ENCODE assay signal across 36 cellular contexts in the genomic region with DNA sequence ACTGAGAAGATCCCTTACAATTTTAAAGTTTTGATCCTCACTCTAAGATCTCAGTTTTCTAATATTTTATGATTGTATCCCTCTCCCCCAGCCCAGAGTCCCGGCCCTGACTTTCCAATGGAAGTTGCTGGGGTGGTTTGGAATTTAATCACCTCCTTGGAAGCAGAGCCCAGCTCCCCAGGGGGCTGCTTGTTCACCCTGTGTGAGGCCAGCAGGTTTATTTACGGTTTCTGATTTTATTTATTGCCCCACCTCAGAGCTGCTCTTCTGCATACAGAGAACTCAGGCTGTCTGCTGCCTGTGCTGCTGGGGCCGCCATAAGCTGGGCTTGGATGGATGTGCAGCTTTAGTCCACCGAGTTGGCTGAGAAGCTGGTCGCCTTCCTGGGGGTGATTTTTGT.
"Had no signal": no experiment of that assay in that cellular context is flagged by ENCODE, and none has a peak within 500 bp of the region (broad histone marks: within the 10 kb centered on the region; RNA-seq: fewer than 3 reads in every experiment).

No MANE protein-coding gene starts in this region.

- H3K27ac Mint-ChIP-seq: activated CD4-positive, alpha-beta T cell treated with anti-CD3 and anti-CD28 coated beads for 36 hours; activated CD4-positive, alpha-beta T cell treated with anti-CD3 and anti-CD28 coated beads, Interleukin-2, amount 10 ng/mL, durations not matched to agents 7 days and 5 days; activated naive CD4-positive, alpha-beta T cell treated with anti-CD3 and anti-CD28 coated beads for 36 hours; activated naive CD4-positive, alpha-beta T cell treated with anti-CD3 and anti-CD28 coated beads, Interleukin-2, amount 50 U/mL, for 72 hours; activated T-helper 1 cell treated with anti-CD3 and anti-CD28 coated beads, Interleukin-12 subunit alpha, Interleukin-12 subunit beta, Interleukin-2, Interleukin-4 antibody, amounts not matched to agents 30 ng/mL and 10 ng/mL and 1 ng/mL, durations not matched to agents 14 hours and 24 hours and 36 hours; T-helper 1 cell treated with Interleukin-12 subunit alpha and Interleukin-12 subunit beta and Interleukin-4 antibody, amounts not matched to agents 30 μg/mL and 1 μg/mL, for 36 hours; T-helper 2 cell treated with Interferon-gamma antibody and Interleukin-4, amounts not matched to agents 5 μg/mL and 100 μg/mL, for 36 hours; WTC11 had no signal

- H3K36me3 Mint-ChIP-seq: activated naive CD4-positive, alpha-beta T cell treated with anti-CD3 and anti-CD28 coated beads, Interleukin-2, amount 50 U/mL, for 72 hours; WTC11 had no signal

- H3K4me3 Mint-ChIP-seq: activated CD4-positive, alpha-beta T cell treated with anti-CD3 and anti-CD28 coated beads for 36 hours; activated CD4-positive, alpha-beta T cell treated with anti-CD3 and anti-CD28 coated beads, Interleukin-2, amount 10 ng/mL, durations not matched to agents 7 days and 5 days; activated naive CD4-positive, alpha-beta T cell treated with anti-CD3 and anti-CD28 coated beads for 36 hours; activated T-cell treated with anti-CD3 and anti-CD28 coated beads, Interleukin-2, amount 50 U/mL, for 4 hours; activated T-helper 1 cell treated with anti-CD3 and anti-CD28 coated beads, Interleukin-12 subunit alpha, Interleukin-12 subunit beta, Interleukin-2, Interleukin-4 antibody, amounts not matched to agents 30 ng/mL and 10 ng/mL and 1 ng/mL, durations not matched to agents 14 hours and 24 hours and 36 hours; T-helper 1 cell treated with Interleukin-12 subunit alpha and Interleukin-12 subunit beta and Interleukin-4 antibody, amounts not matched to agents 30 μg/mL and 1 μg/mL, for 36 hours; T-helper 2 cell treated with Interferon-gamma antibody and Interleukin-4, amounts not matched to agents 5 μg/mL and 100 μg/mL, for 36 hours; WTC11 had no signal

- DNase-seq: activated CD4-positive, alpha-beta T cell treated with anti-CD3 and anti-CD28 coated beads for 36 hours; activated CD4-positive, alpha-beta T cell treated with anti-CD3 and anti-CD28 coated beads, Interleukin-2, amount 10 ng/mL, durations not matched to agents 7 days and 5 days; activated CD4-positive, alpha-beta T cell treated with anti-CD3 and anti-CD28 coated beads, Interleukin-2, amount 50 U/mL, for 48 hours; activated CD8-positive, alpha-beta memory T cell treated with anti-CD3 and anti-CD28 coated beads, Interleukin-2, amount 50 U/mL, for 4 hours; activated gamma-delta T cell treated with Interleukin-2 at 50 U/mL for 16 hours; activated naive CD4-positive, alpha-beta T cell treated with anti-CD3 and anti-CD28 coated beads for 36 hours; activated T-cell treated with anti-CD3 and anti-CD28 coated beads for 4 hours; activated T-cell treated with anti-CD3 and anti-CD28 coated beads, Interleukin-2, amount 50 U/mL, for 4 hours; adrenal gland; body of pancreas; Karpas-422; KBM-7; MG63; NCI-H1048; NCI-H1105 treated with DMSO at 0.1 percent for 48 hours; NCI-H146; NCI-H187; NCI-H2029 treated with DMSO at 0.1 percent for 48 hours; NCI-H2107; NCI-H446 treated with DMSO at 0.1 percent for 48 hours; NCI-H524 treated with DMSO at 0.1 percent for 48 hours; NCI-H748 treated with DMSO at 0.1 percent for 48 hours; NK-92 treated with Interleukin-12 subunit alpha and Interleukin-12 subunit beta, amount 100 ng/mL, for 24 hours; PC-3; Peyer's patch; RPMI8226; SHP77 treated with DMSO at 0.1 percent for 48 hours; SK-N-SH had no signal

- ATAC-seq: activated CD4-positive, alpha-beta T cell treated with anti-CD3 and anti-CD28 coated beads for 36 hours; activated CD4-positive, CD25-positive, alpha-beta regulatory T cell treated with anti-CD3 and anti-CD28 coated beads, Interleukin-2, amount 50 U/mL, for 24 hours; activated naive CD4-positive, alpha-beta T cell treated with anti-CD3 and anti-CD28 coated beads, Interleukin-2, amount 50 U/mL, for 72 hours; activated T-cell treated with anti-CD3 and anti-CD28 coated beads, Interleukin-2, amount 50 U/mL, for 4 hours; body of pancreas; PC-3; WTC11 had no signal

- H3K27me3 ChIP-seq: body of pancreas, breast epithelium, MG63, Peyer's patch, SJSA1 had no signal

- H3K9me3 Mint-ChIP-seq: activated T-cell treated with anti-CD3 and anti-CD28 coated beads, Interleukin-2, amount 50 U/mL, for 4 hours; activated T-helper 1 cell treated with anti-CD3 and anti-CD28 coated beads, Interleukin-12 subunit alpha, Interleukin-12 subunit beta, Interleukin-2, Interleukin-4 antibody, amounts not matched to agents 30 ng/mL and 10 ng/mL and 1 ng/mL, durations not matched to agents 14 hours and 24 hours and 36 hours; T-helper 2 cell treated with Interferon-gamma antibody and Interleukin-4, amounts not matched to agents 5 μg/mL and 100 μg/mL, for 36 hours had no signal

- H3K9me3 ChIP-seq: adrenal gland, body of pancreas, MG63, Peyer's patch, SJSA1, SK-N-SH had no signal

- H3K4me3 ChIP-seq: adrenal gland, body of pancreas, breast epithelium, MG63, Peyer's patch, SJSA1 had no signal

- H3K36me3 ChIP-seq: adrenal gland, breast epithelium, MG63, Peyer's patch, SJSA1 had no signal

- H3K27ac ChIP-seq: adrenal gland, body of pancreas, breast epithelium, Peyer's patch, SJSA1 had no signal

- H3K4me1 ChIP-seq: adrenal gland, breast epithelium, Peyer's patch, SJSA1 had no signal
